Comparison of ENCODE assay signal across 15 cellular contexts in genomic region chr15:25175789-25176615, GRCh38.
DNase-seq lines count a peak whose midpoint lies in the region; ATAC-seq and TF ChIP-seq lines count a peak whose summit lies in the region.
"Had no signal": no experiment of that assay in that cellular context is flagged by ENCODE, and none has a peak within 500 bp of the region (broad histone marks: within the 10 kb centered on the region; RNA-seq: fewer than 3 reads in every experiment).

No MANE protein-coding gene starts in this region.

- WGBS in lower leg skin, 2 donors = 73 to 83% methylated on average over 6 to 7 of the region's 7 CpGs
- WGBS in esophagus muscularis mucosa = 91% methylated on average over 5 of the region's 7 CpGs

- H3K36me3 ChIP-seq in ascending aorta (no peaks in the 10 kb centered on the region), upper lobe of right lung (no peaks in the 10 kb centered on the region), MG63 (no peaks in the 10 kb centered on the region), esophagus muscularis mucosa (no peaks in the 10 kb centered on the region)
- H3K36me3 ChIP-seq: upper lobe of left lung had no signal

- H3K9me3 ChIP-seq in ascending aorta (peaks cover 25 to 34% of the 10 kb centered on the region in 2 donors), upper lobe of right lung (peaks cover 26% of the 10 kb centered on the region), MG63 (no peaks in the 10 kb centered on the region), esophagus muscularis mucosa (peaks cover 0 to 76% (median 44%) of the 10 kb centered on the region in 4 donors)

- no peaks in the 10 kb centered on the region for H3K27me3 Mint-ChIP-seq in activated T-cell treated with anti-CD3 and anti-CD28 coated beads, Interleukin-2, amount 50 U/mL, for 24 hours
- no peaks in the 10 kb centered on the region for H3K27me3 Mint-ChIP-seq in activated T-cell treated with anti-CD3 and anti-CD28 coated beads, Interleukin-2, amount 50 U/mL, for 72 hours (ENCODE audit: low read depth)
- H3K27me3 Mint-ChIP-seq: activated naive CD8-positive, alpha-beta T cell treated with anti-CD3 and anti-CD28 coated beads for 36 hours; CD4-positive, alpha-beta memory T cell had no signal

- H3K9me3 Mint-ChIP-seq in activated T-cell treated with anti-CD3 and anti-CD28 coated beads, Interleukin-2, amount 50 U/mL, for 24 hours = peaks cover 28% of the 10 kb centered on the region
- peaks cover 2 to 9% of the 10 kb centered on the region in 2 donors for H3K9me3 Mint-ChIP-seq in activated T-cell treated with anti-CD3 and anti-CD28 coated beads, Interleukin-2, amount 50 U/mL, for 72 hours

- no peak for TF ChIP-seq EP300 in esophagus muscularis mucosa (IDR thresholded peaks at IDR 0.05)

- intact Hi-C loops in ascending aorta (cut with DNase I) (no loop called here), lower leg skin (cut with DNase I; ENCODE audit: low total_unique reads) (no loop called here), upper lobe of right lung (cut with DNase I) (no loop called here), esophagus muscularis mucosa (cut with DNase I) (no loop called here)

- no peak for TF ChIP-seq CTCF in ascending aorta (IDR thresholded peaks at IDR 0.05)
- TF ChIP-seq CTCF in lower leg skin (IDR thresholded peaks at IDR 0.05) = no peak
- TF ChIP-seq CTCF in upper lobe of right lung (IDR thresholded peaks at IDR 0.05) = no peak
- TF ChIP-seq CTCF in esophagus muscularis mucosa (IDR thresholded peaks at IDR 0.05) = no peak

- no peak overlapping the region for H3K27ac ChIP-seq in ascending aorta
- H3K27ac ChIP-seq in upper lobe of right lung = no peak overlapping the region
- no peak overlapping the region for H3K27ac ChIP-seq in esophagus muscularis mucosa (replicated peaks in 1 of 4)
- H3K27ac ChIP-seq: upper lobe of left lung had no signal

- H3K4me1 Mint-ChIP-seq in activated T-cell treated with anti-CD3 and anti-CD28 coated beads, Interleukin-2, amount 50 U/mL, for 24 hours (ENCODE audit: low read depth) = no peaks in the 10 kb centered on the region
- H3K4me1 Mint-ChIP-seq in activated T-cell treated with anti-CD3 and anti-CD28 coated beads, Interleukin-2, amount 50 U/mL, for 72 hours (ENCODE audit: low read depth) = no peaks in the 10 kb centered on the region
- H3K4me1 Mint-ChIP-seq: activated naive CD8-positive, alpha-beta T cell treated with anti-CD3 and anti-CD28 coated beads for 36 hours; CD4-positive, alpha-beta memory T cell had no signal

- H3K4me3 ChIP-seq in ascending aorta (no peak overlapping the region), lower leg skin (ENCODE audit: low read depth, poor library complexity, severe bottlenecking) (no peak overlapping the region), upper lobe of right lung (no peak overlapping the region), MG63 (no peak overlapping the region), esophagus muscularis mucosa (no peak overlapping the region)
- H3K4me3 ChIP-seq: upper lobe of left lung had no signal

- no peaks in the 10 kb centered on the region for H3K4me1 ChIP-seq in ascending aorta
- no peaks in the 10 kb centered on the region for H3K4me1 ChIP-seq in upper lobe of right lung
- H3K4me1 ChIP-seq in esophagus muscularis mucosa = no peaks in the 10 kb centered on the region
- H3K4me1 ChIP-seq: upper lobe of left lung had no signal

- H3K36me3 Mint-ChIP-seq in activated T-cell treated with anti-CD3 and anti-CD28 coated beads, Interleukin-2, amount 50 U/mL, for 24 hours (ENCODE audit: low read depth) = peaks cover 2% of the 10 kb centered on the region
- peaks cover 4 to 14% of the 10 kb centered on the region in 2 donors for H3K36me3 Mint-ChIP-seq in activated T-cell treated with anti-CD3 and anti-CD28 coated beads, Interleukin-2, amount 50 U/mL, for 72 hours (ENCODE audit: insufficient read depth in 2 of 2)

- ATAC-seq in activated T-cell treated with anti-CD3 and anti-CD28 coated beads, Interleukin-2, amount 50 U/mL, for 72 hours (replicated peaks in 1 of 2) = no peak
- ATAC-seq in upper lobe of right lung (no peak), HG02642 (IDR thresholded peaks at IDR 0.05; ENCODE audit: poor library complexity, unreplicated experiment) (no peak)

- DNase-seq in activated T-cell treated with anti-CD3 and anti-CD28 coated beads, Interleukin-2, amount 50 U/mL, for 24 hours = peak; percentile 9
- DNase-seq in activated T-cell treated with anti-CD3 and anti-CD28 coated beads, Interleukin-2, amount 50 U/mL, for 72 hours = no peak
- DNase-seq in ascending aorta (ENCODE audit: low spot score in 2 of 2) = peak; percentile 3 to 25
- DNase-seq in lower leg skin (ENCODE audit: low spot score in 2 of 2) = peak; percentile 6 to 64
- DNase-seq in upper lobe of right lung = peak; percentile 54
- DNase-seq in MG63 = no peak
- no peak for DNase-seq in esophagus muscularis mucosa (ENCODE audit: extremely low spot score)
- DNase-seq: activated CD4-positive, alpha-beta T cell treated with anti-CD3 and anti-CD28 coated beads, Interleukin-2, amount 50 U/mL, for 4 hours; activated naive CD8-positive, alpha-beta T cell treated with anti-CD3 and anti-CD28 coated beads for 36 hours; CD4-positive, alpha-beta memory T cell; kidney glomerular epithelial cell; NCI-H2081; NCI-H774 had no signal

- no peak overlapping the region for H3K27ac Mint-ChIP-seq in activated T-cell treated with anti-CD3 and anti-CD28 coated beads, Interleukin-2, amount 50 U/mL, for 24 hours
- H3K27ac Mint-ChIP-seq in activated T-cell treated with anti-CD3 and anti-CD28 coated beads, Interleukin-2, amount 50 U/mL, for 72 hours = no peak overlapping the region
- H3K27ac Mint-ChIP-seq: activated naive CD8-positive, alpha-beta T cell treated with anti-CD3 and anti-CD28 coated beads for 36 hours; CD4-positive, alpha-beta memory T cell had no signal

- TF ChIP-seq POLR2A in lower leg skin (IDR thresholded peaks at IDR 0.05) (no peak), esophagus muscularis mucosa (IDR thresholded peaks at IDR 0.05; ENCODE audit: low read depth) (no peak)

- no peak overlapping the region for H3K4me3 Mint-ChIP-seq in activated T-cell treated with anti-CD3 and anti-CD28 coated beads, Interleukin-2, amount 50 U/mL, for 24 hours
- H3K4me3 Mint-ChIP-seq in activated T-cell treated with anti-CD3 and anti-CD28 coated beads, Interleukin-2, amount 50 U/mL, for 72 hours = no peak overlapping the region
- H3K4me3 Mint-ChIP-seq: activated naive CD8-positive, alpha-beta T cell treated with anti-CD3 and anti-CD28 coated beads for 36 hours; CD4-positive, alpha-beta memory T cell had no signal

- H3K27me3 ChIP-seq in ascending aorta (no peaks in the 10 kb centered on the region), upper lobe of right lung (no peaks in the 10 kb centered on the region), MG63 (no peaks in the 10 kb centered on the region), esophagus muscularis mucosa (no peaks in the 10 kb centered on the region)
- H3K27me3 ChIP-seq: upper lobe of left lung had no signal

Comparison
In these comparisons a context has a peak if more than half of its experiments do, and no peak if none do; other contexts are left out.
1. DNase-seq: peak in activated T-cell treated with anti-CD3 and anti-CD28 coated beads, Interleukin-2, amount 50 U/mL, for 24 hours (single experiment), ascending aorta (2 of 2), lower leg skin (2 of 2) and upper lobe of right lung (single experiment); none in activated T-cell treated with anti-CD3 and anti-CD28 coated beads, Interleukin-2, amount 50 U/mL, for 72 hours (0 of 2), MG63 (single experiment) and esophagus muscularis mucosa (single experiment).